ENCODE assay signal across 8 cellular contexts in genomic region chr17:2796164-2797140, GRCh38. TPM values are rescaled to one million over a fixed set of nuclear protein-coding genes. Genes with fewer than 3 reads are reported as not detected.
DNase-seq lines count a peak whose midpoint lies in the region; ATAC-seq, FAIRE-seq and TF ChIP-seq lines count a peak whose summit lies in the region.

RAP1GAP2 (plus strand) TSS chr17:2796438; CDS start chr17:2796528, 90 bp downstream.

- 79% methylated on average over 36 to 38 of the region's 39 CpGs for WGBS in GM23248 (ENCODE audit: low coverage in 1 of 2, low lambda C conversion rate in 2 of 2, missing lambda C conversion rate in 2 of 2), 2 experiments

- no peaks in the 10 kb centered on the region for H3K9me3 ChIP-seq in lower lobe of right lung
- no peaks in the 10 kb centered on the region for H3K9me3 ChIP-seq in GM23248 (ENCODE audit: low read depth)

- no peaks in the 10 kb centered on the region for H3K36me3 ChIP-seq in lower lobe of right lung
- H3K36me3 ChIP-seq in GM23248 (ENCODE audit: low read depth) = no peaks in the 10 kb centered on the region

- H3K4me3 ChIP-seq in lower lobe of right lung (peak within 1 kb of the TSS; percentile 51), GM23248 (no peak within 1 kb of the TSS)

- no peak for TF ChIP-seq CTCF in C4-2B (conservative IDR thresholded peaks at IDR 0.05)
- no peak for TF ChIP-seq CTCF in lower lobe of right lung (IDR thresholded peaks at IDR 0.05)

- peaks cover 17% of the 10 kb centered on the region for H3K4me1 ChIP-seq in lower lobe of right lung
- H3K4me1 ChIP-seq in GM23248 (ENCODE audit: insufficient read depth) = no peaks in the 10 kb centered on the region

- no peaks in the 10 kb centered on the region for H3K36me3 Mint-ChIP-seq in activated naive CD4-positive, alpha-beta T cell treated with anti-CD3 and anti-CD28 coated beads for 36 hours (ENCODE audit: low read depth)

- H3K9me2 ChIP-seq in GM23248 (ENCODE audit: insufficient read depth) = no peaks in the 10 kb centered on the region

- no peaks in the 10 kb centered on the region for H4K20me1 ChIP-seq in GM23248 (ENCODE audit: insufficient read depth)

- H3K79me2 ChIP-seq in GM23248 (ENCODE audit: insufficient read depth) = no peaks in the 10 kb centered on the region

- peak within 1 kb of the TSS; percentile 72 for H3K4me3 Mint-ChIP-seq in activated naive CD4-positive, alpha-beta T cell treated with anti-CD3 and anti-CD28 coated beads for 36 hours

- H3K4me2 ChIP-seq in GM23248 (ENCODE audit: unreplicated experiment) = no peak within 1 kb of the TSS

- peaks cover 14% of the 10 kb centered on the region for H3K27me3 Mint-ChIP-seq in activated naive CD4-positive, alpha-beta T cell treated with anti-CD3 and anti-CD28 coated beads for 36 hours (ENCODE audit: low read depth)

- peak within 1 kb of the TSS; percentile 1; the same call in 1 of the 2 replicates for H3K27ac ChIP-seq in C4-2B
- peak within 1 kb of the TSS; percentile 46 for H3K27ac ChIP-seq in lower lobe of right lung
- no peak within 1 kb of the TSS for H3K27ac ChIP-seq in GM23248

- peak; percentile 87 to 90 for ATAC-seq in lower lobe of right lung

- in situ Hi-C loops in GM23248 (cut with MboI) = no loop called here

- intact Hi-C loops in activated naive CD4-positive, alpha-beta T cell treated with anti-CD3 and anti-CD28 coated beads for 36 hours (cut with micrococcal nuclease) = loop anchor here (2.0 kb wide), 1 partner anchor 18 kb away; no protein-coding TSS in a partner anchor
- intact Hi-C loops in lower lobe of right lung (cut with DNase I) = no loop called here

- no peak for FAIRE-seq in HTR-8/SVneo (lab: Jason Lieb, UNC)

- DNase-seq in SIG-M5 treated with dmso at 0.1 percent for 504 hours (lab: John Stamatoyannopoulos, UW; ENCODE audit: unreplicated experiment) (peak; percentile 94), lower lobe of right lung (peak; percentile 93), HTR-8/SVneo (ENCODE audit: insufficient read length, low spot score) (no peak), iPS-NIHi7 (ENCODE audit: extremely low spot score) (no peak), GM23248 (no peak)
- DNase-seq in activated naive CD4-positive, alpha-beta T cell treated with anti-CD3 and anti-CD28 coated beads for 36 hours = peak; percentile 75
- peak; percentile 67 for DNase-seq in stimulated activated CD8-positive, alpha-beta memory T cell treated with anti-CD3 and anti-CD28 coated beads, Interleukin-4, amount 100 ng/mL, for 48 hours

- no peak within 1 kb of the TSS for H3K9ac ChIP-seq in GM23248

- H3K4me1 Mint-ChIP-seq in activated naive CD4-positive, alpha-beta T cell treated with anti-CD3 and anti-CD28 coated beads for 36 hours (ENCODE audit: low read depth) = peaks cover 64% of the 10 kb centered on the region

- no peak within 1 kb of the TSS for H2AFZ ChIP-seq in GM23248

- no peaks in the 10 kb centered on the region for H3F3A ChIP-seq in GM23248 (ENCODE audit: insufficient read depth)

- H3K27me3 ChIP-seq in lower lobe of right lung (ENCODE audit: low read depth) = peaks cover 8% of the 10 kb centered on the region
- H3K27me3 ChIP-seq in GM23248 (replicated peaks; ENCODE audit: insufficient read depth) = peaks cover under 1% of the 10 kb centered on the region; the same call in 1 of the 2 replicates

- no peaks in the 10 kb centered on the region for H3K9me3 Mint-ChIP-seq in activated naive CD4-positive, alpha-beta T cell treated with anti-CD3 and anti-CD28 coated beads for 36 hours

- CTCF ChIA-PET in activated naive CD4-positive, alpha-beta T cell treated with anti-CD3 and anti-CD28 coated beads for 36 hours (lab: Charles Lee) = interaction anchor here (0.8 to 1.7 kb wide), 2 partner anchors 10 to 39 kb away, joined by 3 to 6 read pairs; no protein-coding TSS in a partner anchor

- no peak within 1 kb of the TSS for H3K27ac Mint-ChIP-seq in activated naive CD4-positive, alpha-beta T cell treated with anti-CD3 and anti-CD28 coated beads for 36 hours

RNA-seq across cellular contexts. Expression of gene RAP1GAP2, which starts in this region (rescaled TPM):
- under 1 TPM; 0.81 to 0.86 TPM for total RNA-seq in activated naive CD4-positive, alpha-beta T cell treated with anti-CD3 and anti-CD28 coated beads for 36 hours
- 17.0 TPM for total RNA-seq in lower lobe of right lung
- 2.0 and 3.8 TPM in 2 replicates for total RNA-seq in GM23248 (2014; rRNA removed; shearing (Covaris generic))
- 0.74 and 0.99 TPM in 2 replicates for polyA plus RNA-seq in GM23248 (2016; fragmentation: Nextera tagmentation; extraction: Ambion mirVana)

Comparison
In these comparisons a context has a peak if more than half of its experiments do, and no peak if none do; other contexts are left out.
1. Peak in DNase-seq in activated naive CD4-positive, alpha-beta T cell treated with anti-CD3 and anti-CD28 coated beads for 36 hours; RNA of the gene not detected or under 1 TPM.
2. DNase-seq: peak in SIG-M5 treated with dmso at 0.1 percent for 504 hours (single experiment), lower lobe of right lung (single experiment) and stimulated activated CD8-positive, alpha-beta memory T cell treated with anti-CD3 and anti-CD28 coated beads, Interleukin-4, amount 100 ng/mL, for 48 hours (single experiment); none in HTR-8/SVneo (single experiment), iPS-NIHi7 (single experiment) and GM23248 (single experiment).